ENCODE assay signal across 8 cellular contexts in the genomic region with DNA sequence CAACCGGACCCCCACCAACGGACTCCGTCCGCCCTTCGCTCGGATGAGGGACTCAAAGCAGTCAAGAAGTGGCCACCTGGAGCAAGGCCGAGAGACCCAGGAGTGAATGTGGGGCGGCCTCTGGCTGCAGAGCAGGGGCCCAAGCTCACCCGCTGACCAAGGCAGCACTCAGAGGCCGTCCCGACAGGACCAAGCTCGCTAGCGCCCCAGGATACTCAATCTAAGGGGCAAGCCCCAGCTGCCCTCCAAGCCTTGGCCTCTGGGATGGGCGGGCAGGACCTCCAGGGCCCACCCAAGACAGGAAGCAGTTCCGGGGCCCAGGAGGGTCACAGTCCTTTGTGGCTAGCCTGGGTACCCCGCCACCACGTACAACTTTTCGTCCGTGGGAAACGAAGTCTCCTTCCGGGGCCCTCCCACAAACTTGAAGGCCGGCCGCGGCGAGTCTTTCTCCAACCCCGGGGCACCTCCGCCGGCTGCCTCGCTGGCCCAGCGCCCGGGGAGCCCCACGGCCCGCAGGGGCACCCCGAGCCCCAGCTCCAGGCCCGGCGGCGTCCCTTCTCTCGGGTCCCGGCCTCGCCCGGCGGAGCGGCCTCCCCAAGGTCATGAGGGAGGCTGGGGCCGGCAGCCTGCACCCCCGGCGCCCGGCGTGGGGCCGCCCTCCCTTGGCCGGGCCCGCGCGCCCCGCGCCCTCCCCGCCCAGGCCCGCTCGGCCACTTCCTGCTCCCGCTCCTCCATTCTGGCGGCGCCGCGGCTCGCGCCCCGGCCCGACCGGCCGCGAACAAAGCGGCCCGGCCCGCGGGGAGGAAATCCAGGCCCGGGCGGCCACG. TPM values are rescaled to one million over a fixed set of nuclear protein-coding genes. Genes with fewer than 3 reads are reported as not detected.
DNase-seq lines count a peak whose midpoint lies in the region; ATAC-seq, FAIRE-seq and TF ChIP-seq lines count a peak whose summit lies in the region.

No MANE protein-coding gene starts in this region.

- no peaks in the 10 kb centered on the region for H3K9me3 Mint-ChIP-seq in activated naive CD8-positive, alpha-beta T cell treated with anti-CD3 and anti-CD28 coated beads, Interleukin-2, amount 50 U/mL, for 24 hours

- H3K36me3 ChIP-seq in iPS-18a (ENCODE audit: control insufficient read depth, low read depth, low read length), result peaks cover 7% of the 10 kb centered on the region
- H3K36me3 ChIP-seq in skeletal muscle tissue (ENCODE audit: control insufficient read depth in 3 of 3, insufficient read depth in 3 of 3, low read length in 3 of 3), result peaks cover 8 to 17% (median 14%) of the 10 kb centered on the region in 3 donors

- H3K4me3 Mint-ChIP-seq in activated naive CD8-positive, alpha-beta T cell treated with anti-CD3 and anti-CD28 coated beads, Interleukin-2, amount 50 U/mL, for 24 hours, result peak overlapping the region; percentile 87

- FAIRE-seq in GM18507 (lab: Jason Lieb, UNC), result peak; percentile 50

- H3K9me3 ChIP-seq in iPS-18a (ENCODE audit: control insufficient read depth, low read depth, low read length) (no peaks in the 10 kb centered on the region), skeletal muscle tissue (ENCODE audit: control insufficient read depth in 3 of 3, low read length in 3 of 3) (no peaks in the 10 kb centered on the region)

- peak overlapping the region; percentile 78 for H3K27ac Mint-ChIP-seq in activated naive CD8-positive, alpha-beta T cell treated with anti-CD3 and anti-CD28 coated beads, Interleukin-2, amount 50 U/mL, for 24 hours

- H3K4me3 ChIP-seq in AG04449 (ENCODE audit: low read depth, low read length), result peak overlapping the region; percentile 70
- H3K4me3 ChIP-seq in iPS-18a (ENCODE audit: low read length), result peak overlapping the region; percentile 72
- peak overlapping the region; percentile 76 to 82 (median 79) for H3K4me3 ChIP-seq in skeletal muscle tissue (ENCODE audit: low read length in 3 of 3)

- peak overlapping the region; percentile 49 for H3K9ac ChIP-seq in iPS-18a (ENCODE audit: low read length)
- peak overlapping the region; percentile 70 to 88 (median 74) for H3K9ac ChIP-seq in skeletal muscle tissue (ENCODE audit: low read depth in 1 of 3, low read length in 3 of 3)

- H3K4me1 ChIP-seq in iPS-18a (ENCODE audit: control insufficient read depth, low read depth, low read length), result peaks cover 19% of the 10 kb centered on the region
- H3K4me1 ChIP-seq in skeletal muscle tissue (ENCODE audit: control insufficient read depth in 3 of 3, insufficient read depth in 3 of 3, low read length in 3 of 3), result peaks cover 42 to 69% (median 64%) of the 10 kb centered on the region in 3 donors

- peak; percentile 14 for ATAC-seq in activated naive CD8-positive, alpha-beta T cell treated with anti-CD3 and anti-CD28 coated beads, Interleukin-2, amount 50 U/mL, for 24 hours

- peaks cover 27% of the 10 kb centered on the region for H3K4me1 Mint-ChIP-seq in activated naive CD8-positive, alpha-beta T cell treated with anti-CD3 and anti-CD28 coated beads, Interleukin-2, amount 50 U/mL, for 24 hours

- TF ChIP-seq CTCF in AG04449 (IDR thresholded peaks at IDR 0.05; ENCODE audit: insufficient read depth, low read length, missing control alignments), result no peak

- peaks cover 7% of the 10 kb centered on the region for H3K27me3 Mint-ChIP-seq in activated naive CD8-positive, alpha-beta T cell treated with anti-CD3 and anti-CD28 coated beads, Interleukin-2, amount 50 U/mL, for 24 hours

- POLR2A ChIA-PET in AG04449 (lab: Yijun Ruan, JAX), result interaction anchor here (1.1 kb wide), 1 partner anchor 24 kb away, joined by 3 read pairs; no protein-coding TSS in a partner anchor

- DNase-seq in AG04449 (ENCODE audit: low read depth, low spot score), result no peak
- no peak for DNase-seq in GM18507 (ENCODE audit: extremely low spot score, insufficient read length, low read depth)
- peak; percentile 55 for DNase-seq in HuH-7 (ENCODE audit: low spot score)
- peak; percentile 27 for DNase-seq in activated naive CD8-positive, alpha-beta T cell treated with anti-CD3 and anti-CD28 coated beads, Interleukin-2, amount 50 U/mL, for 24 hours
- DNase-seq in NCI-H2196 (lab: John Stamatoyannopoulos, UW; ENCODE audit: unreplicated experiment), result no peak
- DNase-seq in activated CD4-positive, alpha-beta T cell treated with anti-CD3 and anti-CD28 coated beads for 1 hour, result no peak

- peaks cover 47% of the 10 kb centered on the region for H3K27me3 ChIP-seq in iPS-18a (ENCODE audit: control insufficient read depth, insufficient read depth, low read length)
- H3K27me3 ChIP-seq in skeletal muscle tissue (ENCODE audit: control insufficient read depth in 3 of 3, insufficient read depth in 3 of 3, low read length in 3 of 3), result no peaks in the 10 kb centered on the region

- H3K36me3 Mint-ChIP-seq in activated naive CD8-positive, alpha-beta T cell treated with anti-CD3 and anti-CD28 coated beads, Interleukin-2, amount 50 U/mL, for 24 hours (ENCODE audit: low read depth), result peaks cover 3% of the 10 kb centered on the region

- H3K27ac ChIP-seq in iPS-18a (ENCODE audit: low read length) (no peak overlapping the region), skeletal muscle tissue (ENCODE audit: low read depth, low read length) (peak overlapping the region; percentile 51)

- CTCF ChIA-PET in AG04449 (lab: Yijun Ruan, JAX), result interaction anchor here (0.7 to 7.9 kb wide), 5 partner anchors 10 to 251 kb away, joined by 3 to 52 read pairs (median 4); no protein-coding TSS in a partner anchor

RNA-seq across cellular contexts. Expression of a gene that starts 0.7 kb away (rescaled TPM):
- total RNA-seq in skeletal muscle tissue, result 151 TPM

RNA-seq across cellular contexts. Expression of a gene that starts 6.0 kb away (rescaled TPM):
- 3.7 TPM for total RNA-seq in skeletal muscle tissue

RNA-seq across cellular contexts. Expression of a gene that starts 41.9 kb away (rescaled TPM):
- total RNA-seq in skeletal muscle tissue, result 51.7 TPM

Comparison
In these comparisons a context has a peak if more than half of its experiments do, and no peak if none do; other contexts are left out.
1. DNase-seq: peak in HuH-7 (single experiment) and activated naive CD8-positive, alpha-beta T cell treated with anti-CD3 and anti-CD28 coated beads, Interleukin-2, amount 50 U/mL, for 24 hours (single experiment); none in AG04449 (single experiment), GM18507 (single experiment), NCI-H2196 (single experiment) and activated CD4-positive, alpha-beta T cell treated with anti-CD3 and anti-CD28 coated beads for 1 hour (single experiment).
2. Peak in every context shown above with its lines, with median percentiles within 50 percentile points of each other: H3K4me3 ChIP-seq.